In the genomic region with DNA sequence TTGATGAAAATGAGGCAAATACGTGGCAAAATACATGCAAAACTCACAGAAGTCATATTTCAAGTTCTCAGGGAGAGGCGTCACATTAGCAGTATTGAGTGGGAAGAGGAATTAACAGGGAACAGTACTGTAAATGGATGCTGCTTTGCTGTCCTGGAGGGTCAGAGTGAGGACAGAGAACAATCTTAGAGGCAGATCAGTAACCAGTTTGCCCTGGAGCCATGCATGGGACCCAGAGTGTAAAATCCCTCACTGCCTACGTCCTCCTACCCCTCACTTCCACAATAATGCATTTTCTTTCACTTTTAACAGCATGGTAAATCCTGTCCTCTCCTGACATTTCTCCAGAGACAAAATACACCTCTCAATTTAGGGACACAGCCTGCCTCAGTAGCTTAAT, we compare ENCODE assay signal across 1 cellular context.
A peak's percentile ranks its signal among the peaks of the same experiment; 100 is the strongest.
TF ChIP-seq lines count a peak whose summit lies in the region.

No MANE protein-coding gene starts in this region.

TF ChIP-seq in HEK293, 187 proteins besides CTCF, POLR2A, EP300 and RAD21 (continued from another document):
- TF ChIP-seq GLI4 (tag by site-specific recombination; IDR thresholded peaks at IDR 0.05) (no peak), ZNF600 (tag by site-specific recombination; IDR thresholded peaks at IDR 0.05) (0 out of 2 replicates have a peak, but pooled peaks have one; percentile 40), ZNF677 (tag by site-specific recombination; IDR thresholded peaks at IDR 0.05) (no peak), BCL11B (tag by site-specific recombination; IDR thresholded peaks at IDR 0.05; ENCODE audit: low read depth) (no peak), OSR2 (tag by site-specific recombination; IDR thresholded peaks at IDR 0.05) (no peak), KLF1 (tag by site-specific recombination; IDR thresholded peaks at IDR 0.05) (no peak), ZNF404 (tag by site-specific recombination; IDR thresholded peaks at IDR 0.05) (no peak), SCRT1 (tag by site-specific recombination; IDR thresholded peaks at IDR 0.05; ENCODE audit: borderline replicate concordance) (no peak), ZNF660 (tag by site-specific recombination; IDR thresholded peaks at IDR 0.05) (no peak), GLIS1 (tag by site-specific recombination; IDR thresholded peaks at IDR 0.05) (no peak), ZBTB20 (tag by site-specific recombination; IDR thresholded peaks at IDR 0.05) (0 out of 2 replicates have a peak, but pooled peaks have one; percentile 30), ZNF221 (tag by site-specific recombination; IDR thresholded peaks at IDR 0.05; ENCODE audit: borderline replicate concordance) (no peak), KLF8 (tag by site-specific recombination; IDR thresholded peaks at IDR 0.05) (no peak), ZNF140 (tag by site-specific recombination; IDR thresholded peaks at IDR 0.05) (no peak), ZNF501 (tag by site-specific recombination; IDR thresholded peaks at IDR 0.05) (no peak), ZSCAN23 (tag by site-specific recombination; IDR thresholded peaks at IDR 0.05) (no peak), ZFHX2 (tag by site-specific recombination; conservative IDR thresholded peaks at IDR 0.05) (peak; percentile 69), ZNF391 (tag by site-specific recombination; IDR thresholded peaks at IDR 0.05; ENCODE audit: borderline replicate concordance, low read depth) (no peak)
- TF ChIP-seq, protein P1, sequence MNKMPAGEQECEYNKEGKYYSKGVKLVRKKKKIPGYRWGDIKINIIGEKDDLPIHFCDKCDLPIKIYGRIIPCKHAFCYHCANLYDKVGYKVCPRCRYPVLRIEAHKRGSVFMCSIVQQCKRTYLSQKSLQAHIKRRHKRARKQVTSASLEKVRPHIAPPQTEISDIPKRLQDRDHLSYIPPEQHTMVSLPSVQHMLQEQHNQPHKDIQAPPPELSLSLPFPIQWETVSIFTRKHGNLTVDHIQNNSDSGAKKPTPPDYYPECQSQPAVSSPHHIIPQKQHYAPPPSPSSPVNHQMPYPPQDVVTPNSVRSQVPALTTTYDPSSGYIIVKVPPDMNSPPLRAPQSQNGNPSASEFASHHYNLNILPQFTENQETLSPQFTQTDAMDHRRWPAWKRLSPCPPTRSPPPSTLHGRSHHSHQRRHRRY (tag by site-specific recombination; IDR thresholded peaks at IDR 0.05): no peak
- TF ChIP-seq, protein P2, sequence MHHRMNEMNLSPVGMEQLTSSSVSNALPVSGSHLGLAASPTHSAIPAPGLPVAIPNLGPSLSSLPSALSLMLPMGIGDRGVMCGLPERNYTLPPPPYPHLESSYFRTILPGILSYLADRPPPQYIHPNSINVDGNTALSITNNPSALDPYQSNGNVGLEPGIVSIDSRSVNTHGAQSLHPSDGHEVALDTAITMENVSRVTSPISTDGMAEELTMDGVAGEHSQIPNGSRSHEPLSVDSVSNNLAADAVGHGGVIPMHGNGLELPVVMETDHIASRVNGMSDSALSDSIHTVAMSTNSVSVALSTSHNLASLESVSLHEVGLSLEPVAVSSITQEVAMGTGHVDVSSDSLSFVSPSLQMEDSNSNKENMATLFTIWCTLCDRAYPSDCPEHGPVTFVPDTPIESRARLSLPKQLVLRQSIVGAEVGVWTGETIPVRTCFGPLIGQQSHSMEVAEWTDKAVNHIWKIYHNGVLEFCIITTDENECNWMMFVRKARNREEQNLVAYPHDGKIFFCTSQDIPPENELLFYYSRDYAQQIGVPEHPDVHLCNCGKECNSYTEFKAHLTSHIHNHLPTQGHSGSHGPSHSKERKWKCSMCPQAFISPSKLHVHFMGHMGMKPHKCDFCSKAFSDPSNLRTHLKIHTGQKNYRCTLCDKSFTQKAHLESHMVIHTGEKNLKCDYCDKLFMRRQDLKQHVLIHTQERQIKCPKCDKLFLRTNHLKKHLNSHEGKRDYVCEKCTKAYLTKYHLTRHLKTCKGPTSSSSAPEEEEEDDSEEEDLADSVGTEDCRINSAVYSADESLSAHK (tag by site-specific recombination; IDR thresholded peaks at IDR 0.05): no peak
